ENCODE assay signal across 26 cellular contexts in the genomic region with DNA sequence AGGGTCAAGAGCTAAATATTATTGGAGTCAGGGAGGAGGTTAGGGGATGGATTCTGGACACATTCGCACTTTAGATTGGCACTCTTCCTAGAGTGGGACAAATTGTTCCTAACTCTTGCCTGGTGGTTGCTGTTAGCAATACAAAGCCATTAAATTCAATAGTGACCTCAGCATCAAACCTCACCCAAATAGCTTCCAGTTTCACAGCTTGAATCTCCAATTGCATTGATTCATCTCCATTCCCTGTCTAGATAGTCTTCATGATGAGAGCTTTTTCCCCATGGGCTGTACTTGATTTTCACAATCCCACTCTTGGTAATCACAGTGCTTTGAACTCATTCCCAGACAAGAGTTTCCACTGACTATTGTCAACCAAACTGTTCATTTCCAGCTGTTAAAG.
DNase-seq lines count a peak whose midpoint lies in the region; ATAC-seq lines count a peak whose summit lies in the region.
"Had no signal": no experiment of that assay in that cellular context is flagged by ENCODE, and none has a peak within 500 bp of the region (broad histone marks: within the 10 kb centered on the region; RNA-seq: fewer than 3 reads in every experiment).

No MANE protein-coding gene starts in this region.

- H3K4me3 ChIP-seq in rectal smooth muscle tissue (ENCODE audit: low read length) = no peak overlapping the region
- H3K4me3 ChIP-seq: A549, dorsolateral prefrontal cortex, lung, transverse colon had no signal

- no peak overlapping the region for H3K9ac ChIP-seq in rectal smooth muscle tissue (ENCODE audit: low read length)
- H3K9ac ChIP-seq: SK-N-SH had no signal

- peak overlapping the region; percentile 10 for H3K27ac ChIP-seq in rectal smooth muscle tissue (ENCODE audit: low read depth, low read length)
- H3K27ac ChIP-seq: A549, dorsolateral prefrontal cortex, transverse colon had no signal

- H3K27me3 ChIP-seq in rectal smooth muscle tissue (ENCODE audit: control insufficient read depth, insufficient read depth, low read length) = no peaks in the 10 kb centered on the region
- H3K27me3 ChIP-seq: transverse colon had no signal

- DNase-seq in Right ventricle myocardium superior (no peak), cardiac septum (ENCODE audit: low spot score) (no peak), left ventricle myocardium superior (no peak), T-helper 1 cell (no peak), NOMO-1 treated with DMSO at 0.1 percent for 48 hours (lab: John Stamatoyannopoulos, UW; ENCODE audit: unreplicated experiment) (no peak)
- DNase-seq: activated CD4-positive, alpha-beta T cell treated with anti-CD3 and anti-CD28 coated beads for 36 hours; activated naive CD4-positive, alpha-beta T cell; activated T-cell treated with anti-CD3 and anti-CD28 coated beads, Interleukin-2, amount 50 U/mL, for 1 hour; CD8-positive, alpha-beta memory T cell; DMS153; dorsolateral prefrontal cortex; foreskin melanocyte; NCI-H1092 treated with DMSO at 0.1 percent for 48 hours; NCI-H187 treated with DMSO at 0.1 percent for 48 hours; NCI-H2227 treated with DMSO at 0.1 percent for 48 hours; nucleus accumbens; SK-N-SH; stimulated activated CD4-positive, alpha-beta T cell treated with anti-CD3 and anti-CD28 coated beads, Interleukin-15, amount 100 ng/mL, for 24 hours; stimulated activated naive CD8-positive, alpha-beta T cell treated with anti-CD3 and anti-CD28 coated beads, Interleukin-15, amount 100 ng/mL, for 72 hours; T-helper 2 cell; transverse colon had no signal

- ATAC-seq in Right ventricle myocardium superior (ENCODE audit: poor library complexity) = peak; percentile 91
- ATAC-seq in left ventricle myocardium superior = peak; percentile 92
- ATAC-seq in GM21447 (IDR thresholded peaks at IDR 0.05; ENCODE audit: unreplicated experiment) = no peak
- ATAC-seq in HG03095 (IDR thresholded peaks at IDR 0.05; ENCODE audit: unreplicated experiment) = no peak
- ATAC-seq: A549; activated CD4-positive, alpha-beta T cell treated with anti-CD3 and anti-CD28 coated beads for 36 hours; stimulated activated naive CD8-positive, alpha-beta T cell treated with anti-CD3 and anti-CD28 coated beads, Interleukin-15, amount 100 ng/mL, for 72 hours had no signal

- no peaks in the 10 kb centered on the region for H3K36me3 ChIP-seq in rectal smooth muscle tissue (ENCODE audit: control insufficient read depth, insufficient read depth, low read length)
- H3K36me3 ChIP-seq: transverse colon had no signal

- intact Hi-C loops in Right ventricle myocardium superior (cut with DNase I) (no loop called here), cardiac septum (cut with DNase I) (no loop called here), left ventricle myocardium superior (cut with micrococcal nuclease) (no loop called here)

- H3K4me1 ChIP-seq in rectal smooth muscle tissue (ENCODE audit: control insufficient read depth, insufficient read depth, low read length) = no peaks in the 10 kb centered on the region
- H3K4me1 ChIP-seq: A549, transverse colon had no signal

Comparison
In these comparisons a context has a peak if more than half of its experiments do, and no peak if none do; other contexts are left out.
1. ATAC-seq: peak in Right ventricle myocardium superior (single experiment) and left ventricle myocardium superior (single experiment); none in GM21447 (single experiment) and HG03095 (single experiment).